33 cellular contexts compared by ENCODE assay signal in the genomic region with DNA sequence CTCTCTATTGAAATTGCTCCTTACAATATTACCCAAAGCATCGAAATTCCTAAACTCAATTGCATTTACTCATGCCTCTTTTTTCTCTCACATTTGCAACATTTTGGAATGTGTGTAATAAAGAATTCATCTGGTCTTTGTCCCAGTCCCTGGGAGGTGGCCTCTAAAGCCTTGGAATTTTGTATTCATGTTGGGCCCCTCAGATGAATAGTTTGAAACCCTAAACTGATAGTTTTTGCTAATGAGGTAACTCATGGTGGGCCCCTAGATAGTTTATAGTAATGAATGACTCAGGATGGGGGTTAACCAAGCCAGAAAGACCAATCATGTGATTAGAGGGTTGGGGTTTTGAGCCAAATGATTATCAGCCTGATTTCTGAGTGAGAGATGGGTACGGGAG.
DNase-seq lines count a peak whose midpoint lies in the region; ATAC-seq lines count a peak whose summit lies in the region.
"Had no signal": no experiment of that assay in that cellular context is flagged by ENCODE, and none has a peak within 500 bp of the region (broad histone marks: within the 10 kb centered on the region; RNA-seq: fewer than 3 reads in every experiment).

No MANE protein-coding gene starts in this region.

- ATAC-seq in HG02970 (IDR thresholded peaks at IDR 0.05; ENCODE audit: low FRiP score, unreplicated experiment) = no peak
- no peak for ATAC-seq in HG02870 (IDR thresholded peaks at IDR 0.05; ENCODE audit: unreplicated experiment)
- no peak for ATAC-seq in HG02610 (IDR thresholded peaks at IDR 0.05; ENCODE audit: unreplicated experiment)
- ATAC-seq: body of pancreas, foreskin keratinocyte, left ventricle myocardium superior, right lobe of liver had no signal

- DNase-seq in NOMO-1 (lab: John Stamatoyannopoulos, UW; ENCODE audit: unreplicated experiment in 2 of 2) (peak; percentile 22 to 28), NOMO-1 treated with dmso at 0.1 percent for 144 hours (lab: John Stamatoyannopoulos, UW; ENCODE audit: unreplicated experiment) (no peak), amniotic epithelial cell (ENCODE audit: low read depth) (peak; percentile 31), iris pigment epithelial cell (ENCODE audit: low read depth) (peak; percentile 7), NCI-H774 (lab: John Stamatoyannopoulos, UW) (no peak)
- DNase-seq: activated CD4-positive, alpha-beta T cell treated with anti-CD3 and anti-CD28 coated beads, Interleukin-2, amount 10 ng/mL, durations not matched to agents 7 days and 5 days; activated effector memory CD4-positive, alpha-beta T cell treated with Interleukin-2 at 50 U/mL for 16 hours; activated naive CD8-positive, alpha-beta T cell treated with anti-CD3 and anti-CD28 coated beads, Interleukin-2, amount 10 ng/mL, durations not matched to agents 7 days and 5 days; activated T-cell treated with anti-CD3 and anti-CD28 coated beads, Interleukin-2, amount 50 U/mL, for 1 hour; body of pancreas; CD4-positive, CD25-positive, alpha-beta regulatory T cell; DND-41; foreskin keratinocyte; GOT3; head of caudate nucleus; islet precursor cell; Karpas-422; left ventricle myocardium superior; mesendoderm; MV-4-11; NCI-H1436; NCI-H2107; NCI-H345; right lobe of liver; SJCRH30; stimulated activated CD4-positive, alpha-beta T cell treated with anti-CD3 and anti-CD28 coated beads, Interleukin-12 subunit alpha, Interleukin-12 subunit beta, amount 100 ng/mL, for 4 hours; stimulated activated CD4-positive, alpha-beta T cell treated with anti-CD3 and anti-CD28 coated beads, Interleukin-2, amount 100 ng/mL, for 48 hours; T1000; transverse colon; WERI-Rb-1 had no signal

Comparison
In these comparisons a context has a peak if more than half of its experiments do, and no peak if none do; other contexts are left out.
1. DNase-seq: peak in NOMO-1 (2 of 2), amniotic epithelial cell (single experiment) and iris pigment epithelial cell (single experiment); none in NOMO-1 treated with dmso at 0.1 percent for 144 hours (single experiment) and NCI-H774 (single experiment).